7 cellular contexts compared by ENCODE assay signal in genomic region chr10:30437039-30437781, GRCh38. TPM values are rescaled to one million over a fixed set of nuclear protein-coding genes. Genes with fewer than 3 reads are reported as not detected.
DNase-seq lines count a peak whose midpoint lies in the region; ATAC-seq and TF ChIP-seq lines count a peak whose summit lies in the region.

No MANE protein-coding gene starts in this region.

- H3K4me3 Mint-ChIP-seq in central memory CD8-positive, alpha-beta T cell, result peak overlapping the region; percentile 90
- H3K4me3 Mint-ChIP-seq in naive thymus-derived CD8-positive, alpha-beta T cell, result peak overlapping the region; percentile 43 to 76 (median 70)
- no peak overlapping the region for H3K4me3 Mint-ChIP-seq in endothelial cell (ENCODE audit: unreplicated experiment)

- H3K9me3 Mint-ChIP-seq in central memory CD8-positive, alpha-beta T cell, result no peaks in the 10 kb centered on the region
- no peaks in the 10 kb centered on the region for H3K9me3 Mint-ChIP-seq in naive thymus-derived CD8-positive, alpha-beta T cell
- H3K9me3 Mint-ChIP-seq in endothelial cell (ENCODE audit: unreplicated experiment), result no peaks in the 10 kb centered on the region

- no peaks in the 10 kb centered on the region for H3K27me3 Mint-ChIP-seq in central memory CD8-positive, alpha-beta T cell
- no peaks in the 10 kb centered on the region for H3K27me3 Mint-ChIP-seq in naive thymus-derived CD8-positive, alpha-beta T cell
- peaks cover 8% of the 10 kb centered on the region for H3K27me3 Mint-ChIP-seq in endothelial cell (ENCODE audit: unreplicated experiment)

- peak overlapping the region; percentile 98 for H3K27ac Mint-ChIP-seq in central memory CD8-positive, alpha-beta T cell (ENCODE audit: low read depth)
- peak overlapping the region; percentile 20 to 81 (median 44) for H3K27ac Mint-ChIP-seq in naive thymus-derived CD8-positive, alpha-beta T cell
- H3K27ac Mint-ChIP-seq in endothelial cell (ENCODE audit: unreplicated experiment), result no peak overlapping the region

- H3K4me3 ChIP-seq in GM12864 (ENCODE audit: low read depth, low read length), result peak overlapping the region; percentile 53

- POLR2A ChIA-PET in naive thymus-derived CD8-positive, alpha-beta T cell (lab: Charles Lee), result interaction anchor here (0.9 to 3.3 kb wide), 6 partner anchors 18 to 96 kb away, joined by 3 to 11 read pairs (median 4); no protein-coding TSS in a partner anchor

- TF ChIP-seq CTCF in GM12864 (IDR thresholded peaks at IDR 0.05; ENCODE audit: low read depth, low read length, missing control alignments) (no peak), endothelial cell (IDR thresholded peaks at IDR 0.05; ENCODE audit: unreplicated experiment) (no peak)

- peak; percentile 34 for ATAC-seq in central memory CD8-positive, alpha-beta T cell (replicated peaks; ENCODE audit: extremely low read depth, poor library complexity, severe bottlenecking)
- ATAC-seq in naive thymus-derived CD8-positive, alpha-beta T cell, result peak; percentile 14 to 38
- no peak for ATAC-seq in GM21619 (IDR thresholded peaks at IDR 0.05; ENCODE audit: unreplicated experiment)

- H3K36me3 Mint-ChIP-seq in central memory CD8-positive, alpha-beta T cell (ENCODE audit: insufficient read depth), result peaks cover 67% of the 10 kb centered on the region
- no peaks in the 10 kb centered on the region for H3K36me3 Mint-ChIP-seq in naive thymus-derived CD8-positive, alpha-beta T cell
- no peaks in the 10 kb centered on the region for H3K36me3 Mint-ChIP-seq in endothelial cell (ENCODE audit: low read depth, unreplicated experiment)

- no peak for DNase-seq in GM12864 (ENCODE audit: low read depth)
- DNase-seq in NCI-H69 (lab: John Stamatoyannopoulos, UW), result peak; percentile 10
- peak in 1 of 2 donors; percentile 17 for DNase-seq in central memory CD8-positive, alpha-beta T cell (ENCODE audit: low spot score in 2 of 2)
- peak in 3 of 10 donors; percentile 49 to 50 (median 49) for DNase-seq in naive thymus-derived CD8-positive, alpha-beta T cell
- no peak for DNase-seq in endothelial cell (ENCODE audit: low spot score)
- no peak for DNase-seq in NCI-H1092 (lab: John Stamatoyannopoulos, UW)

- H3K4me1 Mint-ChIP-seq in central memory CD8-positive, alpha-beta T cell, result peaks cover 74% of the 10 kb centered on the region
- peaks cover 27 to 67% (median 48%) of the 10 kb centered on the region in 4 donors for H3K4me1 Mint-ChIP-seq in naive thymus-derived CD8-positive, alpha-beta T cell
- peaks cover 17% of the 10 kb centered on the region for H3K4me1 Mint-ChIP-seq in endothelial cell (ENCODE audit: unreplicated experiment)

RNA-seq across cellular contexts. Expression of gene MAP3K8, which starts 3.2 kb away (rescaled TPM):
- 1 to 10 TPM; 2.7 TPM for total RNA-seq in naive thymus-derived CD8-positive, alpha-beta T cell
- polyA plus RNA-seq in naive thymus-derived CD8-positive, alpha-beta T cell, result 10 to 100 TPM in 1 of 3 donors, under 1 TPM in 2; 0.53 to 23.4 (median 0.80) TPM
- 6.2 TPM for total RNA-seq in endothelial cell (ENCODE audit: unreplicated experiment)
